ENCODE assay signal across 8 cellular contexts in the genomic region with DNA sequence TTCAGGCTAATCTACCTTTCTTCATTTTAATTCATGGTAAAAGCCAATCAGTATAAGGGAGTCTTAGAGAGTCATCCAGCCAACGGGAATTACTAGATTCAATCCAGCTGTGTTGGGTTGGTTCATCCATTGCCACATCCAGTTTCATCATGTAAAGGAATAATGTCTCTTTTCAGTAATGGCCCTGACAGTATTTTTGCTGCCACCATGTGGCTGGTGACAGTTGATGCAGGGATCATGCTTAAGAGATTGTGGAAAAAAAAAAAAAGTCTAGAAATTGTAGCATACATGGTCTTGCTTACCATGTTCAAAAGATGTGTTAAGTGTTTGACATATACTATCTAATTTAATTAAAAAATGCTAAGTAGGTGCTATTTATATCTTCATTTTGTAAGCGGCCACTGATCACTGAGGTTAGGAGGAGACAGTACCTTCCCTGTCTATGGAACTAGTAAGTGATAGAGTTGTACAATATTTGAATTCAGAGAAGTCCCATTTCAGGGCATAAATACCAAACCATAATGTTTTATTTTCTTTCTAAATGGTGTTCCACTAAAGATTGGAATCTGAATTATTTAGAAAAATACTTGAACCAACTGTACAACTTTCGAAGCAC.
A peak's percentile ranks its signal among the peaks of the same experiment; 100 is the strongest.
DNase-seq lines count a peak whose midpoint lies in the region; ATAC-seq and TF ChIP-seq lines count a peak whose summit lies in the region.

No MANE protein-coding gene starts in this region.

- H3K4me1 ChIP-seq in BE2C (no peaks in the 10 kb centered on the region), body of pancreas (no peaks in the 10 kb centered on the region), lung (ENCODE audit: control insufficient read depth in 2 of 2, insufficient read depth in 2 of 2, low read length in 2 of 2) (no peaks in the 10 kb centered on the region)

- DNase-seq in BE2C (peak; percentile 19), NCI-H2196 (lab: John Stamatoyannopoulos, UW; ENCODE audit: unreplicated experiment) (peak; percentile 21), body of pancreas (peak in 2 of 4 donors; percentile 13 to 20), lung (ENCODE audit: low spot score) (no peak), T-helper 17 cell (no peak)
- no peak for DNase-seq in activated T-helper 2 cell treated with anti-CD3 and anti-CD28 coated beads, Interferon-gamma antibody, Interleukin-2, Interleukin-4, amounts not matched to agents 10 μg/mL and 5 μg/mL and 100 μg/mL, durations not matched to agents 14 hours and 24 hours and 36 hours (ENCODE audit: low spot score)

- no peaks in the 10 kb centered on the region for H3K9me3 ChIP-seq in BE2C
- H3K9me3 ChIP-seq in body of pancreas, result no peaks in the 10 kb centered on the region
- no peaks in the 10 kb centered on the region for H3K9me3 ChIP-seq in lung (ENCODE audit: control insufficient read depth in 2 of 2, insufficient read depth in 1 of 2, low read length in 1 of 2)
- H3K9me3 ChIP-seq in T-helper 17 cell (ENCODE audit: control insufficient read depth, low read length, poor library complexity, severe bottlenecking), result no peaks in the 10 kb centered on the region

- intact Hi-C loops in body of pancreas (cut with DNase I), result no loop called here
- intact Hi-C loops in activated T-helper 2 cell treated with anti-CD3 and anti-CD28 coated beads, Interferon-gamma antibody, Interleukin-2, Interleukin-4, amounts not matched to agents 10 μg/mL and 5 μg/mL and 100 μg/mL, durations not matched to agents 14 hours and 24 hours and 36 hours (cut with micrococcal nuclease), result no loop called here

- no peak overlapping the region for H3K4me3 ChIP-seq in BE2C (ENCODE audit: low read depth, low read length)
- H3K4me3 ChIP-seq in body of pancreas, result no peak overlapping the region
- no peak overlapping the region for H3K4me3 ChIP-seq in lung

- no peaks in the 10 kb centered on the region for H3K36me3 Mint-ChIP-seq in activated T-helper 2 cell treated with anti-CD3 and anti-CD28 coated beads, Interferon-gamma antibody, Interleukin-2, Interleukin-4, amounts not matched to agents 10 μg/mL and 5 μg/mL and 100 μg/mL, durations not matched to agents 14 hours and 24 hours and 36 hours (ENCODE audit: low read depth)
- H3K36me3 Mint-ChIP-seq in T-helper 17 cell (ENCODE audit: low read depth), result no peaks in the 10 kb centered on the region

- WGBS in body of pancreas, 2 donors, result 46 to 49% methylated on average over 3 of the region's 3 CpGs
- WGBS in lung, 2 donors, result 64 to 68% methylated on average over 3 of the region's 3 CpGs

- H3K4me3 Mint-ChIP-seq in activated T-helper 2 cell treated with anti-CD3 and anti-CD28 coated beads, Interferon-gamma antibody, Interleukin-2, Interleukin-4, amounts not matched to agents 10 μg/mL and 5 μg/mL and 100 μg/mL, durations not matched to agents 14 hours and 24 hours and 36 hours (ENCODE audit: low read depth), result no peak overlapping the region
- no peak overlapping the region for H3K4me3 Mint-ChIP-seq in T-helper 17 cell

- no peak overlapping the region for H3K27ac Mint-ChIP-seq in activated T-helper 2 cell treated with anti-CD3 and anti-CD28 coated beads, Interferon-gamma antibody, Interleukin-2, Interleukin-4, amounts not matched to agents 10 μg/mL and 5 μg/mL and 100 μg/mL, durations not matched to agents 14 hours and 24 hours and 36 hours
- H3K27ac Mint-ChIP-seq in T-helper 17 cell, result no peak overlapping the region

- no peak for TF ChIP-seq POLR2A in body of pancreas (IDR thresholded peaks at IDR 0.05)

- H3K27me3 ChIP-seq in BE2C (no peaks in the 10 kb centered on the region), body of pancreas (no peaks in the 10 kb centered on the region), lung (ENCODE audit: control insufficient read depth, insufficient read depth) (no peaks in the 10 kb centered on the region)

- ATAC-seq in GM18511 (IDR thresholded peaks at IDR 0.05; ENCODE audit: unreplicated experiment) (peak; percentile 87), HG03039 (IDR thresholded peaks at IDR 0.05; ENCODE audit: unreplicated experiment) (peak; percentile 79), body of pancreas (peak; percentile 62), lung (ENCODE audit: insufficient read depth, low FRiP score) (peak; percentile 46), T-helper 17 cell (no peak)

- peaks cover 6% of the 10 kb centered on the region for H3K9me3 Mint-ChIP-seq in activated T-helper 2 cell treated with anti-CD3 and anti-CD28 coated beads, Interferon-gamma antibody, Interleukin-2, Interleukin-4, amounts not matched to agents 10 μg/mL and 5 μg/mL and 100 μg/mL, durations not matched to agents 14 hours and 24 hours and 36 hours

- H3K27ac ChIP-seq in body of pancreas, result no peak overlapping the region
- H3K27ac ChIP-seq in lung (ENCODE audit: low read depth in 1 of 2, low read length in 1 of 2), result no peak overlapping the region

- H3K36me3 ChIP-seq in BE2C (no peaks in the 10 kb centered on the region), body of pancreas (replicated peaks in 1 of 2; ENCODE audit: insufficient read depth in 1 of 2, low read depth in 2 of 2) (no peaks in the 10 kb centered on the region), lung (ENCODE audit: control insufficient read depth in 2 of 2, insufficient read depth in 2 of 2, low read length in 2 of 2) (no peaks in the 10 kb centered on the region)

- no peaks in the 10 kb centered on the region for H3K27me3 Mint-ChIP-seq in activated T-helper 2 cell treated with anti-CD3 and anti-CD28 coated beads, Interferon-gamma antibody, Interleukin-2, Interleukin-4, amounts not matched to agents 10 μg/mL and 5 μg/mL and 100 μg/mL, durations not matched to agents 14 hours and 24 hours and 36 hours (ENCODE audit: low read depth)
- H3K27me3 Mint-ChIP-seq in T-helper 17 cell, result no peaks in the 10 kb centered on the region

- peak; percentile 66 for TF ChIP-seq CTCF in BE2C (IDR thresholded peaks at IDR 0.05; ENCODE audit: low read depth, low read length)
- TF ChIP-seq CTCF in body of pancreas (IDR thresholded peaks at IDR 0.05), result peak; percentile 9 to 50 (median 43)
- peak; percentile 13 for TF ChIP-seq CTCF in lung (IDR thresholded peaks at IDR 0.05; ENCODE audit: control extremely low read depth, extremely low read depth)

- H3K4me1 Mint-ChIP-seq in activated T-helper 2 cell treated with anti-CD3 and anti-CD28 coated beads, Interferon-gamma antibody, Interleukin-2, Interleukin-4, amounts not matched to agents 10 μg/mL and 5 μg/mL and 100 μg/mL, durations not matched to agents 14 hours and 24 hours and 36 hours (ENCODE audit: low read depth), result no peaks in the 10 kb centered on the region
- no peaks in the 10 kb centered on the region for H3K4me1 Mint-ChIP-seq in T-helper 17 cell

Comparison
In these comparisons a context has a peak if more than half of its experiments do, and no peak if none do; other contexts are left out.
1. DNase-seq: peak in BE2C (single experiment) and NCI-H2196 (single experiment); none in lung (single experiment), activated T-helper 2 cell treated with anti-CD3 and anti-CD28 coated beads, Interferon-gamma antibody, Interleukin-2, Interleukin-4, amounts not matched to agents 10 μg/mL and 5 μg/mL and 100 μg/mL, durations not matched to agents 14 hours and 24 hours and 36 hours (single experiment) and T-helper 17 cell (0 of 3).
2. CTCF ChIP-seq: peak in every context shown above with its lines; median percentile 66 in BE2C; 43 in body of pancreas; 13 in lung.